In the genomic region with DNA sequence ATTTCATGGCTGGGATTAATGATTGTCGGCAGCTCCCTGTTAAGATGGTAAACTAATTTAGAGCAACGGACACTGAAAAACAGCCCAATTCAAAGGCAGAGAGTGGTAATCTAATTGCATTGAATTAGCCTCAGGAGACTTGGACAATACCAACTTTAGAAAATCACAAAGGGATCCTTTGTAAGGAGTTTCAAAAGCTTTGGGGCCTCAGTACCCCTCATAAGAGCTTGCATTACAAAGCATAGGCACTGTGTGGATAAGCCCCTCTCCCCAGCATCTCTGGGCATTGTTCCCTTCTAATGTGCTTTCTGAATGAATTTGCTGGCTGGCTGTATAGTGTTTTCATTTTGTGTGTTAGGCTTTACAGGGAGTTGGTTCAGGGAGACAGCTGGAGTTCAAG, we compare ENCODE assay signal across 22 cellular contexts. TPM values are rescaled to one million over a fixed set of nuclear protein-coding genes. Genes with fewer than 3 reads are reported as not detected.
DNase-seq lines count a peak whose midpoint lies in the region; ATAC-seq and TF ChIP-seq lines count a peak whose summit lies in the region.
"Had no signal": no experiment of that assay in that cellular context is flagged by ENCODE, and none has a peak within 500 bp of the region (broad histone marks: within the 10 kb centered on the region; RNA-seq: fewer than 3 reads in every experiment).

No MANE protein-coding gene starts in this region.

- H3K27ac Mint-ChIP-seq in endodermal cell = no peak overlapping the region
- H3K27ac Mint-ChIP-seq: CD4-positive, alpha-beta memory T cell; HFFc6 had no signal

- intact Hi-C loops in breast epithelium (cut with DNase I; ENCODE audit: low total_unique reads) = loop anchor here (2.0 kb wide), 1 partner anchor 35 kb away; no protein-coding TSS in a partner anchor

- H3K9ac ChIP-seq in endodermal cell (ENCODE audit: extremely low read depth, low read length, poor library complexity, severe bottlenecking) (no peak overlapping the region), neuronal stem cell (ENCODE audit: low read depth, low read length, poor library complexity) (no peak overlapping the region), GM23248 (no peak overlapping the region)
- H3K9ac ChIP-seq: BLaER1 had no signal

- H3K27me3 ChIP-seq in HAP-1 (ENCODE audit: low read depth) (peaks cover 1% of the 10 kb centered on the region; the same call in 1 of the 2 replicates), endodermal cell (ENCODE audit: control insufficient read depth, insufficient read depth, low read length, poor library complexity, severe bottlenecking) (peaks cover 46% of the 10 kb centered on the region), neuronal stem cell (ENCODE audit: control insufficient read depth in 3 of 3, insufficient read depth in 3 of 3, low read depth in 1 of 3, low read length in 3 of 3) (peaks cover 0 to 42% (median 6%) of the 10 kb centered on the region in 3 experiments), breast epithelium (no peaks in the 10 kb centered on the region), GM23248 (replicated peaks; ENCODE audit: insufficient read depth) (no peaks in the 10 kb centered on the region)
- H3K27me3 ChIP-seq: BLaER1 had no signal

- no peak for TF ChIP-seq POLR2A in breast epithelium (IDR thresholded peaks at IDR 0.05)

- no peak overlapping the region for H4K8ac ChIP-seq in neuronal stem cell (ENCODE audit: low read depth, low read length)

- DNase-seq in HAP-1 (ENCODE audit: low spot score in 2 of 2) (peak; percentile 55 to 85), NCI-H748 (lab: John Stamatoyannopoulos, UW; ENCODE audit: unreplicated experiment) (peak; percentile 79), endodermal cell (no peak), neuronal stem cell (ENCODE audit: low spot score) (peak; percentile 82), breast epithelium (ENCODE audit: low spot score in 2 of 2) (no peak), GM23248 (no peak)
- DNase-seq: CD4-positive, alpha-beta memory T cell; DMS153; GF-D8; HFFc6; NCI-H1092 treated with DMSO at 0.1 percent for 48 hours; NCI-H526 treated with DMSO at 0.1 percent for 48 hours; OCI-M1; Right ventricle myocardium superior had no signal

- H3K9me3 Mint-ChIP-seq in endodermal cell = no peaks in the 10 kb centered on the region
- H3K9me3 Mint-ChIP-seq: HFFc6 had no signal

- H3K27me3 Mint-ChIP-seq in endodermal cell (ENCODE audit: insufficient read depth) = peaks cover 82% of the 10 kb centered on the region

- H3K36me3 ChIP-seq in HAP-1 (replicated peaks) (no peaks in the 10 kb centered on the region), endodermal cell (ENCODE audit: control insufficient read depth, insufficient read depth, low read length) (no peaks in the 10 kb centered on the region), neuronal stem cell (replicated peaks in 1 of 2; ENCODE audit: control insufficient read depth in 2 of 2, insufficient read depth in 2 of 2, low read length in 2 of 2) (no peaks in the 10 kb centered on the region), breast epithelium (no peaks in the 10 kb centered on the region), GM23248 (ENCODE audit: low read depth) (no peaks in the 10 kb centered on the region)
- H3K36me3 ChIP-seq: BLaER1 had no signal

- H2AFZ ChIP-seq in neuronal stem cell (ENCODE audit: low read length) (no peak overlapping the region), GM23248 (no peak overlapping the region)

- no peaks in the 10 kb centered on the region for H3K79me1 ChIP-seq in neuronal stem cell (ENCODE audit: low read depth, low read length)

- H3K4me1 Mint-ChIP-seq in endodermal cell = peaks cover 3% of the 10 kb centered on the region
- H3K4me1 Mint-ChIP-seq: CD4-positive, alpha-beta memory T cell had no signal

- no peaks in the 10 kb centered on the region for H3K36me3 Mint-ChIP-seq in endodermal cell (ENCODE audit: low read depth)
- H3K36me3 Mint-ChIP-seq: CD4-positive, alpha-beta memory T cell had no signal

- no peak overlapping the region for H3K4me3 ChIP-seq in HAP-1
- no peak overlapping the region for H3K4me3 ChIP-seq in endodermal cell (ENCODE audit: low read length)
- no peak overlapping the region for H3K4me3 ChIP-seq in neuronal stem cell (ENCODE audit: low read length in 2 of 2)
- no peak overlapping the region for H3K4me3 ChIP-seq in breast epithelium
- H3K4me3 ChIP-seq in GM23248 = no peak overlapping the region
- H3K4me3 ChIP-seq: A549, BLaER1, GM12878, SK-N-MC had no signal

- H3K4me1 ChIP-seq in HAP-1 (peaks cover 8% of the 10 kb centered on the region; the same call in 1 of the 2 replicates), endodermal cell (ENCODE audit: control insufficient read depth, insufficient read depth, low read length) (no peaks in the 10 kb centered on the region), neuronal stem cell (ENCODE audit: control insufficient read depth in 2 of 2, insufficient read depth in 1 of 2, low read depth in 1 of 2, low read length in 2 of 2) (peaks cover 0 to 10% of the 10 kb centered on the region in 2 donors), breast epithelium (no peaks in the 10 kb centered on the region), GM23248 (ENCODE audit: insufficient read depth) (no peaks in the 10 kb centered on the region)
- H3K4me1 ChIP-seq: A549, BLaER1 had no signal

- no peak overlapping the region for H2BK15ac ChIP-seq in neuronal stem cell (ENCODE audit: low read length)

- H3K27ac ChIP-seq in endodermal cell (ENCODE audit: low read depth, low read length) (peak overlapping the region; percentile 96), neuronal stem cell (replicated peaks; ENCODE audit: low read length) (no peak overlapping the region), breast epithelium (no peak overlapping the region), GM23248 (no peak overlapping the region)
- H3K27ac ChIP-seq: A549, BLaER1, HL-60, SK-N-MC had no signal

- no peaks in the 10 kb centered on the region for H3K9me3 ChIP-seq in HAP-1
- no peaks in the 10 kb centered on the region for H3K9me3 ChIP-seq in endodermal cell (ENCODE audit: control insufficient read depth, low read length)
- no peaks in the 10 kb centered on the region for H3K9me3 ChIP-seq in neuronal stem cell (replicated peaks in 1 of 2; ENCODE audit: control insufficient read depth in 2 of 2, insufficient read depth in 1 of 2, low read depth in 1 of 2, low read length in 2 of 2)
- no peaks in the 10 kb centered on the region for H3K9me3 ChIP-seq in breast epithelium
- H3K9me3 ChIP-seq in GM23248 (ENCODE audit: low read depth) = no peaks in the 10 kb centered on the region
- H3K9me3 ChIP-seq: A549, BLaER1 had no signal

- H3K9me2 ChIP-seq in GM23248 (ENCODE audit: insufficient read depth) = no peaks in the 10 kb centered on the region

- no peak overlapping the region for H3K14ac ChIP-seq in neuronal stem cell (ENCODE audit: low read length)

- TF ChIP-seq CTCF in endodermal cell (conservative IDR thresholded peaks at IDR 0.05) (no peak), breast epithelium (IDR thresholded peaks at IDR 0.05) (no peak)

- no peaks in the 10 kb centered on the region for H3K79me2 ChIP-seq in GM23248 (ENCODE audit: insufficient read depth)

- no peak overlapping the region for H3K4me2 ChIP-seq in neuronal stem cell (ENCODE audit: insufficient read depth, low read length, poor library complexity, severe bottlenecking)
- H3K4me2 ChIP-seq in GM23248 (ENCODE audit: unreplicated experiment) = no peak overlapping the region
- H3K4me2 ChIP-seq: A549, BLaER1 had no signal

- WGBS in endodermal cell (ENCODE audit: insufficient coverage in 1 of 2, insufficient read length in 1 of 2), 2 experiments = 63 to 92% methylated on average over 2 of the region's 2 CpGs
- no CpG with 5 or more reads among the region's 2 CpGs for WGBS in neuronal stem cell (ENCODE audit: extremely low coverage in 2 of 2, insufficient read length in 2 of 2, insufficient replicate concordance in 1 of 2), 2 donors
- WGBS in GM23248 (ENCODE audit: low coverage in 1 of 2, low lambda C conversion rate in 2 of 2, missing lambda C conversion rate in 2 of 2), 2 experiments = 39 to 51% methylated on average over 2 of the region's 2 CpGs

- H2BK120ac ChIP-seq in neuronal stem cell (ENCODE audit: low read depth, low read length) = no peak overlapping the region

- H3K18ac ChIP-seq in neuronal stem cell (ENCODE audit: low read length) = no peak overlapping the region

- H3K4me3 Mint-ChIP-seq in endodermal cell = no peak overlapping the region
- H3K4me3 Mint-ChIP-seq: CD4-positive, alpha-beta memory T cell; HFFc6 had no signal

- in situ Hi-C loops in HAP-1 (cut with MboI; ENCODE audit: low sequenced_read_pairs) = no loop called here
- in situ Hi-C loops in GM23248 (cut with MboI) = no loop called here

- H4K20me1 ChIP-seq in GM23248 (ENCODE audit: insufficient read depth) = no peaks in the 10 kb centered on the region
- H4K20me1 ChIP-seq: BLaER1 had no signal

- no peak overlapping the region for H2AK5ac ChIP-seq in neuronal stem cell (ENCODE audit: low read depth, low read length)

- no peak overlapping the region for H4K91ac ChIP-seq in neuronal stem cell (ENCODE audit: low read depth, low read length, poor library complexity)

- H3K23ac ChIP-seq in neuronal stem cell (ENCODE audit: low read depth, low read length, poor library complexity) = no peak overlapping the region

- no peak overlapping the region for H3K4ac ChIP-seq in neuronal stem cell (ENCODE audit: low read length)

- H2BK12ac ChIP-seq in neuronal stem cell (ENCODE audit: low read length) = no peak overlapping the region

- no peak for ATAC-seq in HG03378 (IDR thresholded peaks at IDR 0.05; ENCODE audit: unreplicated experiment)
- ATAC-seq: A549, GM12878 had no signal

- H2BK5ac ChIP-seq in neuronal stem cell (ENCODE audit: low read length) = no peak overlapping the region

- H3F3A ChIP-seq in GM23248 (ENCODE audit: insufficient read depth) = no peaks in the 10 kb centered on the region

RNA-seq across cellular contexts. Expression of gene GLRA1, which starts 6.7 kb away (rescaled TPM):
- not detected for total RNA-seq in endodermal cell
- 28.3 TPM for polyA plus RNA-seq in endodermal cell (2013, experiment 1 of 2)
- polyA plus RNA-seq in endodermal cell (2013, experiment 2 of 2) = 28.7 TPM
- not detected for polyA plus RNA-seq in neuronal stem cell (2013, experiment 1 of 2)
- polyA plus RNA-seq in neuronal stem cell (2013, experiment 2 of 2) = not detected
- total RNA-seq in breast epithelium = not detected
- not detected in 2 replicates for total RNA-seq in GM23248 (2014; rRNA removed; shearing (Covaris generic))
- polyA plus RNA-seq in GM23248 (2016; fragmentation: Nextera tagmentation; extraction: Ambion mirVana) = not detected in 2 replicates
- total RNA-seq: CD4-positive, alpha-beta memory T cell; Daoy; GM12878; H4; HFFc6; Right ventricle myocardium superior had no signal
- polyA plus RNA-seq: A549; CD4-positive, alpha-beta memory T cell; GM12878 had no signal

Comparison
In these comparisons a context has a peak if more than half of its experiments do, and no peak if none do; other contexts are left out.
1. DNase-seq: peak in HAP-1 (2 of 2), NCI-H748 (single experiment) and neuronal stem cell (single experiment); none in endodermal cell (single experiment), breast epithelium (0 of 2) and GM23248 (single experiment).